8 cellular contexts compared by ENCODE assay signal in genomic region chr1:9110669-9111356, GRCh38. TPM values are rescaled to one million over a fixed set of nuclear protein-coding genes. Genes with fewer than 3 reads are reported as not detected.
DNase-seq lines count a peak whose midpoint lies in the region; ATAC-seq, FAIRE-seq and TF ChIP-seq lines count a peak whose summit lies in the region.

No MANE protein-coding gene starts in this region.

- intact Hi-C loops in testis (cut with DNase I; ENCODE audit: low total_unique reads), result loop anchor here (5.0 kb wide), 1 partner anchor 86 kb away; no protein-coding TSS in a partner anchor

- no peak overlapping the region for H3K4me3 ChIP-seq in SJSA1
- no peak overlapping the region for H3K4me3 ChIP-seq in testis

- 40 to 55% methylated on average over 10 to 18 of the region's 18 CpGs for WGBS in testis, 2 donors

- H3K36me3 ChIP-seq in SJSA1, result no peaks in the 10 kb centered on the region
- H3K36me3 ChIP-seq in testis (ENCODE audit: low read depth, missing control alignments), result no peaks in the 10 kb centered on the region

- TF ChIP-seq POLR2A in testis (IDR thresholded peaks at IDR 0.05), result no peak

- no peak for FAIRE-seq in frontal cortex (lab: Jason Lieb, UNC)

- peak; percentile 94 for ATAC-seq in omental fat pad (ENCODE audit: low FRiP score)
- no peak for ATAC-seq in GM21423 (IDR thresholded peaks at IDR 0.05; ENCODE audit: unreplicated experiment)

- no peaks in the 10 kb centered on the region for H3K4me1 ChIP-seq in SJSA1 (replicated peaks)
- H3K4me1 ChIP-seq in testis, result peaks cover 11% of the 10 kb centered on the region

- peak in 1 of 3 donors; percentile 88 for TF ChIP-seq CTCF in omental fat pad (IDR thresholded peaks at IDR 0.05)
- TF ChIP-seq CTCF in testis (IDR thresholded peaks at IDR 0.05), result peak; percentile 89 to 95 (median 93)

- H3K27me3 ChIP-seq in SJSA1 (replicated peaks) (no peaks in the 10 kb centered on the region), testis (no peaks in the 10 kb centered on the region)

- H3K27ac ChIP-seq in SJSA1 (no peak overlapping the region), testis (no peak overlapping the region)

- no peaks in the 10 kb centered on the region for H3K9me3 ChIP-seq in SJSA1 (replicated peaks)
- H3K9me3 ChIP-seq in testis, result no peaks in the 10 kb centered on the region

- DNase-seq in EH (ENCODE audit: low read depth) (peak; percentile 85), Kasumi-1 (lab: John Stamatoyannopoulos, UW) (peak; percentile 68 to 79), SJSA1 (ENCODE audit: low read depth in 1 of 2, low spot score in 2 of 2) (peak; percentile 74 to 89), activated gamma-delta T cell (lab: John Stamatoyannopoulos, UW) (peak; percentile 25), frontal cortex (ENCODE audit: low spot score in 2 of 2) (peak; percentile 46 to 80), omental fat pad (ENCODE audit: low spot score) (peak; percentile 99), testis (peak; percentile 96)

RNA-seq across cellular contexts. Expression of gene GPR157, which starts 18.1 kb away (rescaled TPM):
- total RNA-seq in SJSA1 (2014; rRNA removed; shearing (Covaris generic)), result 6.0 and 6.5 TPM in 2 replicates
- total RNA-seq in frontal cortex (0.41 TPM), omental fat pad (1 to 10 TPM; 1.6 to 8.8 (median 6.9) TPM), testis (10 to 100 TPM in 1 of 2 donors, 1 to 10 TPM in 1; 8.8 to 11.7 TPM)
- polyA plus RNA-seq in testis (ENCODE audit: insufficient read depth, low read depth, low replicate concordance), result 4.1 TPM

RNA-seq across cellular contexts. Expression of gene SLC2A5, which starts 41.4 kb away (rescaled TPM):
- not detected in 2 replicates for total RNA-seq in SJSA1 (2014; rRNA removed; shearing (Covaris generic))
- total RNA-seq in frontal cortex (0.82 TPM), omental fat pad (1 to 10 TPM in 2 of 4 donors, under 1 TPM in 2; 0.32 to 7.9 (median 2.3) TPM), testis (10 to 100 TPM; 74.1 to 90.5 TPM)
- polyA plus RNA-seq in testis (ENCODE audit: insufficient read depth, low read depth, low replicate concordance), result 230 TPM

Comparison
In these comparisons a context has a peak if more than half of its experiments do, and no peak if none do; other contexts are left out.
1. DNase-seq: peak in every context shown above with its lines; median percentile 99 in omental fat pad; 96 in testis; 85 in EH; 82 in SJSA1; 74 in Kasumi-1; 63 in frontal cortex; 25 in activated gamma-delta T cell.
2. RNA of gene SLC2A5, which starts 41.4 kb away (total RNA-seq): 74.1 to 90.5 TPM in testis; 0.32 to 7.9 TPM in omental fat pad, 0.82 TPM in frontal cortex (single experiment) and not detected in SJSA1; every median in the first group is over 4 times any median in the second.